In genomic region chr7:2493205-2493604, GRCh38 we compare ENCODE assay signal across 22 cellular contexts. TPM values are rescaled to one million over a fixed set of nuclear protein-coding genes. Genes with fewer than 3 reads are reported as not detected.
DNase-seq lines count a peak whose midpoint lies in the region; ATAC-seq and TF ChIP-seq lines count a peak whose summit lies in the region.
"Had no signal": no experiment of that assay in that cellular context is flagged by ENCODE, and none has a peak within 500 bp of the region (broad histone marks: within the 10 kb centered on the region; RNA-seq: fewer than 3 reads in every experiment).

No MANE protein-coding gene starts in this region.

- TF ChIP-seq CTCF in HFFc6 (IDR thresholded peaks at IDR 0.05) (no peak), brain microvascular endothelial cell (IDR thresholded peaks at IDR 0.05; ENCODE audit: low read depth, low read length, missing control alignments) (no peak), neural progenitor cell (IDR thresholded peaks at IDR 0.05) (no peak), MM.1S (IDR thresholded peaks at IDR 0.05; ENCODE audit: low read length) (no peak)

- H3F3A ChIP-seq in neural progenitor cell (ENCODE audit: low read depth) (peaks cover 35% of the 10 kb centered on the region), MM.1S (ENCODE audit: insufficient read depth, low read length) (no peaks in the 10 kb centered on the region)

- H3K27me3 Mint-ChIP-seq in HFFc6 (ENCODE audit: insufficient read depth) (peaks cover 6% of the 10 kb centered on the region), neural progenitor cell (ENCODE audit: insufficient read depth, low read depth) (peaks cover 22% of the 10 kb centered on the region)

- ATAC-seq in GM21447 (IDR thresholded peaks at IDR 0.05; ENCODE audit: unreplicated experiment) (no peak), GM18868 (IDR thresholded peaks at IDR 0.05; ENCODE audit: unreplicated experiment) (no peak)
- ATAC-seq: K562 had no signal

- peaks cover 6% of the 10 kb centered on the region; the same call in 1 of the 2 replicates for H3K36me3 Mint-ChIP-seq in HFFc6 (ENCODE audit: low read depth)
- no peaks in the 10 kb centered on the region for H3K36me3 Mint-ChIP-seq in neural progenitor cell

- H3K27ac Mint-ChIP-seq in HFFc6: peak overlapping the region; percentile 73; the same call in 1 of the 2 replicates
- H3K27ac Mint-ChIP-seq in neural progenitor cell: peak overlapping the region; percentile 73

- H3K27ac ChIP-seq in BLaER1 treated with 17β-estradiol and CSF1 and Interleukin-3, amounts not matched to agents 10 nM and 100 nM: no peak overlapping the region; a peak in 1 of 22 replicates
- H3K27ac ChIP-seq in brain microvascular endothelial cell: no peak overlapping the region
- H3K27ac ChIP-seq in neural progenitor cell: no peak overlapping the region
- no peak overlapping the region for H3K27ac ChIP-seq in MM.1S (ENCODE audit: low read length)
- H3K27ac ChIP-seq: C4-2B, SJCRH30 had no signal

- peaks cover 16% of the 10 kb centered on the region for H3K4me1 Mint-ChIP-seq in HFFc6 (ENCODE audit: low read depth)
- peaks cover 49% of the 10 kb centered on the region for H3K4me1 Mint-ChIP-seq in neural progenitor cell

- H4K20me1 ChIP-seq in BLaER1 treated with 17β-estradiol and CSF1 and Interleukin-3, amounts not matched to agents 10 nM and 100 nM: no peaks in the 10 kb centered on the region
- H4K20me1 ChIP-seq in neural progenitor cell (ENCODE audit: low read depth): no peaks in the 10 kb centered on the region
- H4K20me1 ChIP-seq in MM.1S (ENCODE audit: insufficient read depth, low read length): no peaks in the 10 kb centered on the region

- no peaks in the 10 kb centered on the region for H3K9me3 ChIP-seq in BLaER1 treated with 17β-estradiol and CSF1 and Interleukin-3, amounts not matched to agents 10 nM and 100 nM (replicated peaks in 1 of 11)
- H3K9me3 ChIP-seq in neural progenitor cell (ENCODE audit: low read depth) (no peaks in the 10 kb centered on the region), MM.1S (replicated peaks; ENCODE audit: insufficient read depth, low read length) (no peaks in the 10 kb centered on the region)
- H3K9me3 ChIP-seq: HAP-1, SJCRH30 had no signal

- H3K36me3 ChIP-seq in BLaER1 treated with 17β-estradiol and CSF1 and Interleukin-3, amounts not matched to agents 10 nM and 100 nM: no peaks in the 10 kb centered on the region
- H3K36me3 ChIP-seq in brain microvascular endothelial cell (replicated peaks): no peaks in the 10 kb centered on the region
- no peaks in the 10 kb centered on the region for H3K36me3 ChIP-seq in neural progenitor cell
- H3K36me3 ChIP-seq in MM.1S (replicated peaks; ENCODE audit: insufficient read depth, low read length): no peaks in the 10 kb centered on the region
- H3K36me3 ChIP-seq: HAP-1, SJCRH30 had no signal

- peak overlapping the region in 10 of 11 experiments; percentile 44 to 83 (median 78); a peak in 20 of 22 replicates for H3K4me2 ChIP-seq in BLaER1 treated with 17β-estradiol and CSF1 and Interleukin-3, amounts not matched to agents 10 nM and 100 nM
- H3K4me2 ChIP-seq in neural progenitor cell (no peak overlapping the region), MM.1S (ENCODE audit: low read depth, low read length) (no peak overlapping the region)

- H2AFZ ChIP-seq in neural progenitor cell (replicated peaks) (no peak overlapping the region), MM.1S (ENCODE audit: low read length) (no peak overlapping the region)

- H3K4me3 ChIP-seq in BLaER1 treated with 17β-estradiol and CSF1 and Interleukin-3, amounts not matched to agents 10 nM and 100 nM: no peak overlapping the region
- no peak overlapping the region for H3K4me3 ChIP-seq in brain microvascular endothelial cell (ENCODE audit: low read depth, low read length)
- no peak overlapping the region for H3K4me3 ChIP-seq in neural progenitor cell
- H3K4me3 ChIP-seq in MM.1S (ENCODE audit: low read length): no peak overlapping the region
- H3K4me3 ChIP-seq: HAP-1, K562, SJCRH30 had no signal

- H3K27me3 ChIP-seq in BLaER1 treated with 17β-estradiol and CSF1 and Interleukin-3, amounts not matched to agents 10 nM and 100 nM: peaks cover 0 to 25% (median 0%) of the 10 kb centered on the region in 11 experiments; a peak in 3 of 22 replicates
- H3K27me3 ChIP-seq in brain microvascular endothelial cell (replicated peaks) (no peaks in the 10 kb centered on the region), neural progenitor cell (no peaks in the 10 kb centered on the region), MM.1S (replicated peaks; ENCODE audit: insufficient read depth, low read length) (peaks cover 74% of the 10 kb centered on the region)
- H3K27me3 ChIP-seq: SJCRH30 had no signal

- no peaks in the 10 kb centered on the region for H3K9me2 ChIP-seq in MM.1S (replicated peaks; ENCODE audit: insufficient read depth, low read length)

- H3K4me3 Mint-ChIP-seq in HFFc6 (peak overlapping the region; percentile 55), neural progenitor cell (no peak overlapping the region)

- H3K79me2 ChIP-seq in neural progenitor cell (ENCODE audit: low read depth) (no peaks in the 10 kb centered on the region), MM.1S (ENCODE audit: low read length) (no peaks in the 10 kb centered on the region)

- in situ Hi-C loops in brain microvascular endothelial cell (cut with HindIII; ENCODE audit: low pct_ligation_motif_present, low sequenced_read_pairs): no loop called here

- DNase-seq in HFFc6: no peak
- DNase-seq in brain microvascular endothelial cell: peak; percentile 12
- no peak for DNase-seq in neural progenitor cell (ENCODE audit: low spot score)
- DNase-seq in MM.1S: no peak
- no peak for DNase-seq in foreskin melanocyte
- DNase-seq: DND-41, NCI-H1436, NCI-H2029 treated with DMSO at 0.1 percent for 48 hours, NCI-H2171 treated with DMSO at 0.1 percent for 48 hours, NCI-H748 treated with DMSO at 0.1 percent for 48 hours, OCI-M1, RPMI8226, SJCRH30, SW 1271 had no signal

- peaks cover 9% of the 10 kb centered on the region; the same call in 1 of the 2 replicates for H3K9me3 Mint-ChIP-seq in HFFc6
- peaks cover 3% of the 10 kb centered on the region for H3K9me3 Mint-ChIP-seq in neural progenitor cell

- peaks cover 46 to 81% (median 74%) of the 10 kb centered on the region in 10 experiments for H3K4me1 ChIP-seq in BLaER1 treated with 17β-estradiol and CSF1 and Interleukin-3, amounts not matched to agents 10 nM and 100 nM
- H3K4me1 ChIP-seq in neural progenitor cell (peaks cover 48% of the 10 kb centered on the region), MM.1S (ENCODE audit: low read length) (no peaks in the 10 kb centered on the region)
- H3K4me1 ChIP-seq: HAP-1 had no signal

- H3K9ac ChIP-seq in BLaER1 treated with 17β-estradiol and CSF1 and Interleukin-3, amounts not matched to agents 10 nM and 100 nM: peak overlapping the region in 3 of 11 experiments; percentile 14 to 44 (median 32); a peak in 3 of 22 replicates
- no peak overlapping the region for H3K9ac ChIP-seq in neural progenitor cell
- no peak overlapping the region for H3K9ac ChIP-seq in MM.1S (ENCODE audit: low read length)

RNA-seq across cellular contexts. Expression of gene GRIFIN, which starts 17.0 kb away (rescaled TPM):
- total RNA-seq in HFFc6 (2021; fragmentation: NEBNext Ultra II Directional; extraction: Animal tissue kit (Norgen Biotek cat#: 25700)): not detected
- not detected in 2 replicates for total RNA-seq in neural progenitor cell (ENCODE audit: low replicate concordance)
- total RNA-seq: HT1080, K562, NCI-H460, SJCRH30 had no signal

RNA-seq across cellular contexts. Expression of gene LFNG, which starts 26.4 kb away (rescaled TPM):
- total RNA-seq in HFFc6 (2021; fragmentation: NEBNext Ultra II Directional; extraction: Animal tissue kit (Norgen Biotek cat#: 25700)): 10 to 100 TPM in 2 of 6 experiments, 1 to 10 TPM in 4; 8.6 to 11.7 (median 9.6) TPM
- 58.0 and 177 TPM in 2 replicates for total RNA-seq in neural progenitor cell (ENCODE audit: low replicate concordance)

Comparison
In these comparisons a context has a peak if more than half of its experiments do, and no peak if none do; other contexts are left out.
1. H3K4me2 ChIP-seq: peak in BLaER1 treated with 17β-estradiol and CSF1 and Interleukin-3, amounts not matched to agents 10 nM and 100 nM (10 of 11); none in neural progenitor cell (single experiment) and MM.1S (single experiment).